1 cellular context compared by ENCODE assay signal in genomic region chr7:4722960-4723359, GRCh38.
TF ChIP-seq lines count a peak whose summit lies in the region.

No MANE protein-coding gene starts in this region.

TF ChIP-seq in HepG2, 621 proteins besides CTCF, POLR2A, EP300 and RAD21:
- TF ChIP-seq RNF219 (CRISPR knock-in tag; IDR thresholded peaks at IDR 0.05) (no peak), ZBTB33 (CRISPR knock-in tag; IDR thresholded peaks at IDR 0.05) (peak; percentile 83), ZNF281 (CRISPR knock-in tag; IDR thresholded peaks at IDR 0.05; ENCODE audit: borderline replicate concordance) (no peak), ZNF563 (CRISPR knock-in tag; IDR thresholded peaks at IDR 0.05) (no peak), ZNF615 (CRISPR knock-in tag; IDR thresholded peaks at IDR 0.05; ENCODE audit: borderline replicate concordance) (no peak), ZNF749 (CRISPR knock-in tag; IDR thresholded peaks at IDR 0.05; ENCODE audit: borderline replicate concordance) (no peak), HNF4G (IDR thresholded peaks at IDR 0.05; ENCODE audit: borderline replicate concordance, low read depth, low read length) (no peak), HNF4G (CRISPR knock-in tag; IDR thresholded peaks at IDR 0.05; ENCODE audit: borderline replicate concordance, low read depth) (no peak), ARNT (IDR thresholded peaks at IDR 0.05) (no peak), ZBTB3 (CRISPR knock-in tag; IDR thresholded peaks at IDR 0.05; ENCODE audit: borderline replicate concordance, low read depth) (no peak), ZNF598 (CRISPR knock-in tag; IDR thresholded peaks at IDR 0.05; ENCODE audit: borderline replicate concordance) (no peak), KDM4B (CRISPR knock-in tag; IDR thresholded peaks at IDR 0.05) (no peak), ZBTB38 (CRISPR knock-in tag; IDR thresholded peaks at IDR 0.05) (0 out of 2 replicates have a peak, but pooled peaks have one; percentile 40), ZNF556 (CRISPR knock-in tag; IDR thresholded peaks at IDR 0.05; ENCODE audit: borderline replicate concordance) (no peak), ZC3H13 (CRISPR knock-in tag; IDR thresholded peaks at IDR 0.05) (no peak), ELK4 (CRISPR knock-in tag; IDR thresholded peaks at IDR 0.05; ENCODE audit: borderline replicate concordance) (no peak)
